1 cellular context compared by ENCODE assay signal in the genomic region with DNA sequence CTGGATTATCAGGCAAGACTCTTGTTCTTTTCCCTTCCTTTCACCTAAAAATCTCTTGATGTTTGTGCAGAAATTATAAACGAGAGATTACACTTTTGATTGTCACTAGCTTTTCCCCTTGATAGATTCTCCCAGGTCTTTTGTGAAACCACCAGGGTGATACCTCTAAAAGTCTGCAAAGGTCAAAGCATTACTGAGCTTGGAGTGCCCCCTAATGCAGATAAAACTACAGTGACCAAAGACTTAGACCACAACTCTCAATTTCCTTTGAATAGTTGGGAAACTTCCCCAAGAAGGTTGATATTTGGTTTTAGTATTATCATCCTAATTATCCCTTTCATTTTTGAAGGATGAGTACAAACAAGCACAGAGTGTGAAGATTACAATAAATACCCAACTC.
TF ChIP-seq lines count a peak whose summit lies in the region.

No MANE protein-coding gene starts in this region.

TF ChIP-seq in WTC11, 78 proteins besides CTCF, POLR2A, EP300 and RAD21 (continued from another document):
- TF ChIP-seq ATF6 (CRISPR knock-in tag; IDR thresholded peaks at IDR 0.05) (no peak), EMX1 (CRISPR knock-in tag; IDR thresholded peaks at IDR 0.05) (no peak)
TF ChIP-seq in WTC11: peak in this region for 0.
